Comparison of ENCODE assay signal across 1 cellular context in genomic region chr11:72179804-72180396, GRCh38.
TF ChIP-seq lines count a peak whose summit lies in the region.

No MANE protein-coding gene starts in this region.

TF ChIP-seq in IMR-90, 13 proteins besides CTCF, POLR2A, EP300 and RAD21:
- no peak for TF ChIP-seq BHLHE40 (IDR thresholded peaks at IDR 0.05; ENCODE audit: low read depth, low read length)
- TF ChIP-seq NFE2L2 (IDR thresholded peaks at IDR 0.05; ENCODE audit: low read depth, low read length) = no peak
- TF ChIP-seq RFX5 (IDR thresholded peaks at IDR 0.05; ENCODE audit: low read depth, low read length) = no peak
